8 cellular contexts compared by ENCODE assay signal in the genomic region with DNA sequence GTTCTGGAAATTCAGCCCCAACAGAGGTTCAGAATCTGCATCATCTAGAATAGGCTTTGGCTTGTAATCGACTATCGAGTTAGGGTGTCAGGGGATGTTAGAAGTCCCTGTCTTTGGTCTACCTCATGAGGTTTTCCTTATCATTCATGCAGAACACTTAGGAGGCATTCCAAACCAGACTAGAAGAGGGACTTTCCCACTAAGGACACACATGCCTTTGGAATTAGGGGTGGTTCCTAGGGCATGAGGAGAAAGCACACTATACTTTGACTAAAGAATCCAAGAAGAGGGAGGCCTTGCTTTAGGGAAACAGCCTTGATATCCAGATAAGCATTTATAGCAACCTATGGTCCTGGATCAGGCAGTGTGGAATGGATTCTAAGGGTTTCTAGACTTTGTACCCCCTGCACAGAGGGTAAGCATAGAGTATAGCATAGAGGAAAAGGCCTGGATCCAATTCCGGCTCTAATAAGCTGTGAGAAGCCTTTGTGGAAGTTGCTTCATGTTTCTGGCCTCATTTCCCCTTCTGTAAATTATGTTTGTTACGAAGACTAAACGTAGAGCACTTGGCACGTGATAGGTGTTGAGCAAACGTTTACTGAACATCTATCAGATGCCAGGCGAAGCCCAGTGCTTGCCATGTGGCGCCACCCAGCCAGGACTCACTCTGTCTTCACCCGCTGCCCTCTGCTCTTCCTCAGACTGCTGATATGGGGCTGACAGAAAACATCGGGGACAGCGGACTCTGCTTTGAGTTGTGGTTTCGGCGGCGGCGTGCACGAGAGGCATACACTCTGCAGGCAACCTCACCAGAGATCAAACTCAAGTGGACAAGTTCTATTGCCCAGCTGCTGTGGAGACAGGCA. TPM values are rescaled to one million over a fixed set of nuclear protein-coding genes. Genes with fewer than 3 reads are reported as not detected.
A peak's percentile ranks its signal among the peaks of the same experiment; 100 is the strongest.
DNase-seq lines count a peak whose midpoint lies in the region; ATAC-seq and TF ChIP-seq lines count a peak whose summit lies in the region.
"Had no signal": no experiment of that assay in that cellular context is flagged by ENCODE, and none has a peak within 500 bp of the region (broad histone marks: within the 10 kb centered on the region; RNA-seq: fewer than 3 reads in every experiment).

No MANE protein-coding gene starts in this region.

- H3K9me3 Mint-ChIP-seq in stimulated activated effector memory CD8-positive, alpha-beta T cell treated with anti-CD3 and anti-CD28 coated beads, Interleukin-12 subunit alpha, Interleukin-12 subunit beta, amount 100 ng/mL, for 72 hours: no peaks in the 10 kb centered on the region
- no peaks in the 10 kb centered on the region for H3K9me3 Mint-ChIP-seq in activated naive CD8-positive, alpha-beta T cell treated with anti-CD3 and anti-CD28 coated beads, Interleukin-2, amount 50 U/mL, for 24 hours

- peaks cover 7% of the 10 kb centered on the region for H3K9me1 ChIP-seq in IMR-90 (ENCODE audit: insufficient read depth, low read length)

- H3K9me3 ChIP-seq in IMR-90 (ENCODE audit: control insufficient read depth, insufficient read depth, low read length) (no peaks in the 10 kb centered on the region), hepatocyte (ENCODE audit: low read depth) (no peaks in the 10 kb centered on the region)

- peak overlapping the region; percentile 6 for H3K27ac Mint-ChIP-seq in stimulated activated effector memory CD8-positive, alpha-beta T cell treated with anti-CD3 and anti-CD28 coated beads, Interleukin-12 subunit alpha, Interleukin-12 subunit beta, amount 100 ng/mL, for 72 hours
- no peak overlapping the region for H3K27ac Mint-ChIP-seq in activated naive CD8-positive, alpha-beta T cell treated with anti-CD3 and anti-CD28 coated beads, Interleukin-2, amount 50 U/mL, for 24 hours

- DNase-seq in IMR-90 (peak; percentile 91), amniotic stem cell (lab: John Stamatoyannopoulos, UW) (peak; percentile 70), hepatocyte (ENCODE audit: low spot score) (no peak), GM19240 (ENCODE audit: insufficient read length, low spot score) (no peak)
- no peak for DNase-seq in stimulated activated effector memory CD8-positive, alpha-beta T cell treated with anti-CD3 and anti-CD28 coated beads, Interleukin-12 subunit alpha, Interleukin-12 subunit beta, amount 100 ng/mL, for 72 hours (ENCODE audit: low spot score in 2 of 2)
- DNase-seq in activated naive CD8-positive, alpha-beta T cell treated with anti-CD3 and anti-CD28 coated beads, Interleukin-2, amount 50 U/mL, for 24 hours: no peak
- DNase-seq in activated CD4-positive, CD25-positive, alpha-beta regulatory T cell (lab: John Stamatoyannopoulos, UW): no peak

- no peak for TF ChIP-seq RAD21 in IMR-90 (IDR thresholded peaks at IDR 0.05; ENCODE audit: low read length)

- H3K27me3 ChIP-seq in IMR-90 (ENCODE audit: control insufficient read depth, insufficient read depth, low read length): no peaks in the 10 kb centered on the region
- no peaks in the 10 kb centered on the region for H3K27me3 ChIP-seq in hepatocyte

- peak overlapping the region; percentile 30; the same call in 1 of the 2 replicates for H2AK5ac ChIP-seq in IMR-90 (ENCODE audit: low read depth, low read length)

- no peak overlapping the region for H4K91ac ChIP-seq in IMR-90 (ENCODE audit: insufficient read depth, low read depth, low read length)

- H3K79me1 ChIP-seq in IMR-90 (ENCODE audit: low read depth in 1 of 2, low read length in 2 of 2): peaks cover 3 to 17% of the 10 kb centered on the region in 2 experiments; a peak in 2 of 4 replicates

- H3K4me1 Mint-ChIP-seq in stimulated activated effector memory CD8-positive, alpha-beta T cell treated with anti-CD3 and anti-CD28 coated beads, Interleukin-12 subunit alpha, Interleukin-12 subunit beta, amount 100 ng/mL, for 72 hours: peaks cover 26% of the 10 kb centered on the region
- peaks cover 16% of the 10 kb centered on the region for H3K4me1 Mint-ChIP-seq in activated naive CD8-positive, alpha-beta T cell treated with anti-CD3 and anti-CD28 coated beads, Interleukin-2, amount 50 U/mL, for 24 hours

- H3K79me2 ChIP-seq in hepatocyte: no peaks in the 10 kb centered on the region

- H4K20me1 ChIP-seq in IMR-90 (ENCODE audit: insufficient read depth, low read length) (peaks cover 6% of the 10 kb centered on the region), hepatocyte (ENCODE audit: insufficient read depth, poor library complexity, severe bottlenecking) (no peaks in the 10 kb centered on the region)

- peak; percentile 50 for ATAC-seq in IMR-90 (ENCODE audit: low read depth)
- ATAC-seq in stimulated activated effector memory CD8-positive, alpha-beta T cell treated with anti-CD3 and anti-CD28 coated beads, Interleukin-12 subunit alpha, Interleukin-12 subunit beta, amount 100 ng/mL, for 72 hours: no peak
- ATAC-seq in activated naive CD8-positive, alpha-beta T cell treated with anti-CD3 and anti-CD28 coated beads, Interleukin-2, amount 50 U/mL, for 24 hours: no peak

- no peak for TF ChIP-seq POLR2A in IMR-90 (IDR thresholded peaks at IDR 0.05; ENCODE audit: low read depth, low read length)

- H2AK9ac ChIP-seq in IMR-90 (replicated peaks; ENCODE audit: low read depth, low read length, poor library complexity): peak overlapping the region; percentile 21

- no peak overlapping the region for H3K9ac ChIP-seq in IMR-90 (ENCODE audit: low read depth, low read length)

- peak overlapping the region; percentile 8; the same call in 1 of the 2 replicates for H3K27ac ChIP-seq in IMR-90 (ENCODE audit: insufficient read depth, low read length)
- H3K27ac ChIP-seq in hepatocyte: peak overlapping the region; percentile 62

- H2BK15ac ChIP-seq in IMR-90 (ENCODE audit: low read depth, low read length): 0 out of 3 replicates have a peak overlapping the region, but pooled peaks have one; percentile 2

- CTCF ChIA-PET in IMR-90 (lab: Yijun Ruan, JAX): no interaction called here

- no peaks in the 10 kb centered on the region for H3K36me3 Mint-ChIP-seq in stimulated activated effector memory CD8-positive, alpha-beta T cell treated with anti-CD3 and anti-CD28 coated beads, Interleukin-12 subunit alpha, Interleukin-12 subunit beta, amount 100 ng/mL, for 72 hours
- H3K36me3 Mint-ChIP-seq in activated naive CD8-positive, alpha-beta T cell treated with anti-CD3 and anti-CD28 coated beads, Interleukin-2, amount 50 U/mL, for 24 hours (ENCODE audit: low read depth): no peaks in the 10 kb centered on the region

- peak overlapping the region; percentile 43; the same call in 1 of the 2 replicates for H2BK20ac ChIP-seq in IMR-90 (ENCODE audit: low read depth, low read length)

- no TSS peak for BruUV-seq in IMR-90 (replicated peaks; lab: Mats Ljungman, UMichigan)

- 79% methylated on average over 8 of the region's 17 CpGs; no CpG with 5 or more reads in 1 of the 2 experiments for WGBS in IMR-90 (ENCODE audit: extremely low coverage in 2 of 2, insufficient read length in 1 of 2), 2 experiments
- 78% methylated on average over 17 of the region's 17 CpGs for WGBS in hepatocyte (ENCODE audit: low lambda C conversion rate, missing lambda C conversion rate)

- no peak overlapping the region for H3K23ac ChIP-seq in IMR-90 (ENCODE audit: low read depth, low read length)

- H2BK120ac ChIP-seq in IMR-90 (ENCODE audit: low read depth, low read length): peak overlapping the region; percentile 42; the same call in 1 of the 2 replicates

- H2BK5ac ChIP-seq in IMR-90 (ENCODE audit: low read depth, low read length, poor library complexity, severe bottlenecking): peak overlapping the region; percentile 55

- dilution Hi-C loops in IMR-90 (cut with HindIII; ENCODE audit: low sequenced_read_pairs, unreplicated experiment): no loop called here

- no peak overlapping the region for H3K4me3 ChIP-seq in IMR-90 (ENCODE audit: insufficient read depth, low read depth, low read length)
- H3K4me3 ChIP-seq in hepatocyte: no peak overlapping the region

- peak overlapping the region; percentile 43; the same call in 1 of the 2 replicates for H3K18ac ChIP-seq in IMR-90 (ENCODE audit: low read depth, low read length)

- peak overlapping the region; percentile 7; the same call in 1 of the 2 replicates for H3K14ac ChIP-seq in IMR-90 (replicated peaks; ENCODE audit: low read depth, low read length)

- TF ChIP-seq CTCF in IMR-90 (conservative IDR thresholded peaks at IDR 0.05; ENCODE audit: low read depth, low read length) (no peak), hepatocyte (IDR thresholded peaks at IDR 0.05; ENCODE audit: poor library complexity) (no peak)

- H2AFZ ChIP-seq in IMR-90 (replicated peaks; ENCODE audit: low read length, poor library complexity) (no peak overlapping the region), hepatocyte (no peak overlapping the region)

- H3K9me2 ChIP-seq in hepatocyte (replicated peaks; ENCODE audit: insufficient read depth): no peaks in the 10 kb centered on the region

- intact Hi-C loops in IMR-90 (cut with micrococcal nuclease): loop anchor here (1.0 kb wide), 1 partner anchor 14 kb away; no protein-coding TSS in a partner anchor

- H3K4me3 Mint-ChIP-seq in stimulated activated effector memory CD8-positive, alpha-beta T cell treated with anti-CD3 and anti-CD28 coated beads, Interleukin-12 subunit alpha, Interleukin-12 subunit beta, amount 100 ng/mL, for 72 hours: no peak overlapping the region
- H3K4me3 Mint-ChIP-seq in activated naive CD8-positive, alpha-beta T cell treated with anti-CD3 and anti-CD28 coated beads, Interleukin-2, amount 50 U/mL, for 24 hours: no peak overlapping the region

- H4K5ac ChIP-seq in IMR-90 (ENCODE audit: low read depth, low read length): no peak overlapping the region; the same call in 1 of the 2 replicates

- in situ Hi-C loops in IMR-90 (cut with MboI; ENCODE audit: low sequenced_read_pairs): loop anchor here (25.0 kb wide), 2 partner anchors 623 to 748 kb away; partner anchors contain the start of genes APEX1, CCNB1IP1, OSGEP and PARP2

- H3K4me1 ChIP-seq in IMR-90 (ENCODE audit: control insufficient read depth, insufficient read depth, low read length) (peaks cover 26% of the 10 kb centered on the region), hepatocyte (ENCODE audit: insufficient read depth) (no peaks in the 10 kb centered on the region)

- no peak overlapping the region for H3K56ac ChIP-seq in IMR-90 (ENCODE audit: extremely low read depth, insufficient read depth, low read length)

- peak overlapping the region; percentile 49; the same call in 1 of the 2 replicates for H3K4ac ChIP-seq in IMR-90 (ENCODE audit: low read depth, low read length)

- peaks cover 66% of the 10 kb centered on the region for H3K36me3 ChIP-seq in IMR-90 (ENCODE audit: control insufficient read depth, insufficient read depth, low read length)
- H3K36me3 ChIP-seq in hepatocyte (replicated peaks; ENCODE audit: insufficient read depth, low read depth): no peaks in the 10 kb centered on the region

- H3K4me2 ChIP-seq in IMR-90 (ENCODE audit: low read depth, low read length): peak overlapping the region; percentile 24; the same call in 1 of the 2 replicates
- H3K4me2 ChIP-seq in hepatocyte: no peak overlapping the region

- H3K27me3 Mint-ChIP-seq in activated naive CD8-positive, alpha-beta T cell treated with anti-CD3 and anti-CD28 coated beads, Interleukin-2, amount 50 U/mL, for 24 hours: no peaks in the 10 kb centered on the region

- POLR2A ChIA-PET in IMR-90 (lab: Charles Lee; ENCODE audit: unreplicated experiment): no interaction called here

- 0 out of 4 replicates have a peak overlapping the region, but pooled peaks of 1 of the 2 experiments have one; percentile 52 for H4K8ac ChIP-seq in IMR-90 (ENCODE audit: low read depth in 2 of 2, low read length in 2 of 2)

RNA-seq across cellular contexts. Expression of gene ZNF219, which starts 13.2 kb away (rescaled TPM):
- total RNA-seq in IMR-90 (2012; rRNA removed): 0.83 and 0.90 TPM in 2 replicates
- 3.8 and 4.6 TPM in 2 replicates for polyA plus RNA-seq in IMR-90 (2012; rRNA removed)
- 2.6 and 6.7 TPM in 2 replicates for polyA plus RNA-seq in IMR-90 (2012; cell fraction: cytosol; rRNA removed)
- 15.6 and 20.5 TPM in 2 replicates for polyA plus RNA-seq in IMR-90 (2012; cell fraction: nucleus; rRNA removed; ENCODE audit: low replicate concordance)
- total RNA-seq in hepatocyte: 29.5 and 52.8 TPM in 2 replicates
- polyA plus RNA-seq in hepatocyte: 24.4 and 25.1 TPM in 2 replicates

RNA-seq across cellular contexts. Expression of gene ARHGEF40, which starts 15.1 kb away (rescaled TPM):
- total RNA-seq in IMR-90 (2012; rRNA removed) (16.1 and 18.1 TPM in 2 replicates), hepatocyte (36.0 and 53.7 TPM in 2 replicates)
- polyA plus RNA-seq in IMR-90 (2012; rRNA removed) (58.4 and 62.8 TPM in 2 replicates), hepatocyte (36.7 and 38.1 TPM in 2 replicates)
- 39.2 and 43.6 TPM in 2 replicates for polyA plus RNA-seq in IMR-90 (2012; cell fraction: cytosol; rRNA removed)
- polyA plus RNA-seq in IMR-90 (2012; cell fraction: nucleus; rRNA removed; ENCODE audit: low replicate concordance): 101 and 167 TPM in 2 replicates

RNA-seq across cellular contexts. Expression of gene TMEM253, which starts 15.6 kb away (rescaled TPM):
- total RNA-seq in IMR-90 (2012; rRNA removed) (not detected in 2 replicates), hepatocyte (1.9 and 4.9 TPM in 2 replicates)
- polyA plus RNA-seq in IMR-90 (2012; rRNA removed) (0.07 TPM in 1 of 2 replicates, not detected in the other), hepatocyte (5.4 and 7.8 TPM in 2 replicates)
- polyA plus RNA-seq in IMR-90 (2012; cell fraction: cytosol; rRNA removed): 0.06 TPM in 1 of 2 replicates, not detected in the other
- polyA plus RNA-seq in IMR-90 (2012; cell fraction: nucleus; rRNA removed; ENCODE audit: low replicate concordance): 0.16 and 0.32 TPM in 2 replicates

RNA-seq across cellular contexts. Expression of gene RNASE8, which starts 27.6 kb away (rescaled TPM):
- total RNA-seq in IMR-90 (2012; rRNA removed) (not detected in 2 replicates), hepatocyte (not detected in 2 replicates)
- polyA plus RNA-seq in IMR-90 (2012; rRNA removed) (not detected in 2 replicates), hepatocyte (not detected in 2 replicates)
- polyA plus RNA-seq in IMR-90 (2012; cell fraction: cytosol; rRNA removed): not detected in 2 replicates
- not detected in 2 replicates for polyA plus RNA-seq in IMR-90 (2012; cell fraction: nucleus; rRNA removed; ENCODE audit: low replicate concordance)
- total RNA-seq: activated CD8-positive, alpha-beta memory T cell treated with anti-CD3 and anti-CD28 coated beads for 36 hours had no signal

RNA-seq across cellular contexts. Expression of gene RNASE7, which starts 43.1 kb away (rescaled TPM):
- total RNA-seq in IMR-90 (2012; rRNA removed): not detected in 2 replicates
- polyA plus RNA-seq in IMR-90 (2012; rRNA removed): not detected in 2 replicates
- not detected in 2 replicates for polyA plus RNA-seq in IMR-90 (2012; cell fraction: cytosol; rRNA removed)
- polyA plus RNA-seq in IMR-90 (2012; cell fraction: nucleus; rRNA removed; ENCODE audit: low replicate concordance): not detected in 2 replicates
- not detected in 2 replicates for total RNA-seq in hepatocyte
- polyA plus RNA-seq in hepatocyte: not detected in 2 replicates
- total RNA-seq: activated CD8-positive, alpha-beta memory T cell treated with anti-CD3 and anti-CD28 coated beads for 36 hours had no signal

Comparison
In these comparisons a context has a peak if more than half of its experiments do, and no peak if none do; other contexts are left out.
1. DNase-seq: peak in IMR-90 (single experiment) and amniotic stem cell (single experiment); none in hepatocyte (single experiment), stimulated activated effector memory CD8-positive, alpha-beta T cell treated with anti-CD3 and anti-CD28 coated beads, Interleukin-12 subunit alpha, Interleukin-12 subunit beta, amount 100 ng/mL, for 72 hours (0 of 2), activated naive CD8-positive, alpha-beta T cell treated with anti-CD3 and anti-CD28 coated beads, Interleukin-2, amount 50 U/mL, for 24 hours (single experiment), activated CD4-positive, CD25-positive, alpha-beta regulatory T cell (0 of 4) and GM19240 (single experiment).
2. RNA of gene ZNF219, which starts 13.2 kb away (total RNA-seq): 29.5 to 52.8 TPM in hepatocyte; 0.83 to 0.90 TPM in IMR-90; every median in the first group is over 10 times any median in the second.